Comparison of ENCODE assay signal across 1 cellular context in genomic region chr16:381788-382717, GRCh38.
TF ChIP-seq lines count a peak whose summit lies in the region.

PGAP6 (minus strand) TSS chr16:381978; CDS start chr16:381821, 157 bp downstream.

TF ChIP-seq in GM12878, 131 proteins besides CTCF, POLR2A, EP300 and RAD21 (continued from another document and continues in another):
- TF ChIP-seq REST (IDR thresholded peaks at IDR 0.05; ENCODE audit: low read depth, low read length) (no peak), MTA2 (IDR thresholded peaks at IDR 0.05; ENCODE audit: low read depth) (no peak), SKIL (IDR thresholded peaks at IDR 0.05; ENCODE audit: low read depth, poor library complexity, severe bottlenecking) (no peak), NFXL1 (IDR thresholded peaks at IDR 0.05; ENCODE audit: borderline replicate concordance) (no peak), BCL11A (IDR thresholded peaks at IDR 0.05; ENCODE audit: low read depth, low read length) (no peak), SREBF1 (IDR thresholded peaks at IDR 0.05; ENCODE audit: low read length) (no peak), POLR2AphosphoS5 (IDR thresholded peaks at IDR 0.05; ENCODE audit: low read length) (no peak; the same call in 1 of the 2 replicates), PAX8 (IDR thresholded peaks at IDR 0.05) (no peak), DPF2 (IDR thresholded peaks at IDR 0.05) (peak; percentile 69), ATF2 (IDR thresholded peaks at IDR 0.05; ENCODE audit: low read length) (no peak), ATF7 (IDR thresholded peaks at IDR 0.05; ENCODE audit: low read depth) (no peak), MXI1 (IDR thresholded peaks at IDR 0.05; ENCODE audit: low read depth, low read length) (no peak), TCF3 (IDR thresholded peaks at IDR 0.05; ENCODE audit: borderline replicate concordance, insufficient read depth, low read depth, low read length) (no peak), NRF1 (conservative IDR thresholded peaks at IDR 0.05; ENCODE audit: low read depth, low read length) (no peak), BACH1 (IDR thresholded peaks at IDR 0.05; ENCODE audit: borderline replicate concordance) (peak; percentile 96), HDGF (IDR thresholded peaks at IDR 0.05) (no peak), NR2C1 (IDR thresholded peaks at IDR 0.05) (no peak), NFYA (IDR thresholded peaks at IDR 0.05; ENCODE audit: borderline replicate concordance, low read depth, low read length) (no peak), RUNX3 (IDR thresholded peaks at IDR 0.05; ENCODE audit: low read length) (no peak), SIN3A (IDR thresholded peaks at IDR 0.05; ENCODE audit: low read depth, low read length) (no peak), BRCA1 (IDR thresholded peaks at IDR 0.05; ENCODE audit: low read depth, low read length) (no peak), CUX1 (IDR thresholded peaks at IDR 0.05; ENCODE audit: insufficient replicate concordance, low read depth, low read length) (no peak), IRF4 (IDR thresholded peaks at IDR 0.05; ENCODE audit: low read depth, low read length) (no peak), FOS (IDR thresholded peaks at IDR 0.05; ENCODE audit: borderline replicate concordance, extremely low read depth, insufficient read length) (no peak), SUPT20H (IDR thresholded peaks at IDR 0.05; ENCODE audit: borderline replicate concordance, control insufficient read depth, low read depth, low read length) (no peak), ZBTB33 (IDR thresholded peaks at IDR 0.05) (no peak), ZBED1 (IDR thresholded peaks at IDR 0.05; ENCODE audit: borderline replicate concordance) (no peak), JUNB (IDR thresholded peaks at IDR 0.05) (no peak), TARDBP (IDR thresholded peaks at IDR 0.05; ENCODE audit: borderline replicate concordance) (no peak), EZH2 (IDR thresholded peaks at IDR 0.05; ENCODE audit: borderline replicate concordance, control insufficient read depth, low read depth, low read length) (no peak), BCL3 (IDR thresholded peaks at IDR 0.05; ENCODE audit: borderline replicate concordance, insufficient read depth, low read depth, low read length, poor library complexity, severe bottlenecking) (no peak), RELB (IDR thresholded peaks at IDR 0.05; ENCODE audit: low read depth) (no peak), KLF5 (IDR thresholded peaks at IDR 0.05; ENCODE audit: partially characterized antibody) (no peak), SMARCA5 (IDR thresholded peaks at IDR 0.05) (peak; percentile 36; the same call in 1 of the 2 replicates), USF2 (IDR thresholded peaks at IDR 0.05; ENCODE audit: borderline replicate concordance, low read depth, low read length) (no peak), RFX5 (IDR thresholded peaks at IDR 0.05; ENCODE audit: low read depth, low read length) (no peak), IKZF1 (conservative IDR thresholded peaks at IDR 0.05) (peak; percentile 46), PML (IDR thresholded peaks at IDR 0.05; ENCODE audit: low read length) (no peak), SMAD1 (IDR thresholded peaks at IDR 0.05; ENCODE audit: low read depth, partially characterized antibody) (no peak)
